ENCODE assay signal across 27 cellular contexts in genomic region chr7:77885155-77885554, GRCh38.
"Had no signal": no experiment of that assay in that cellular context is flagged by ENCODE, and none has a peak within 500 bp of the region (broad histone marks: within the 10 kb centered on the region; RNA-seq: fewer than 3 reads in every experiment).

No MANE protein-coding gene starts in this region.

- H3K4me3 Mint-ChIP-seq: naive thymus-derived CD4-positive, alpha-beta T cell; natural killer cell; nephron; neural progenitor cell; stimulated activated effector memory CD8-positive, alpha-beta T cell treated with anti-CD3 and anti-CD28 coated beads, Interleukin-12 subunit alpha, Interleukin-12 subunit beta, amount 100 ng/mL, for 72 hours; stimulated activated naive CD8-positive, alpha-beta T cell treated with anti-CD3 and anti-CD28 coated beads, Interleukin-15, Interleukin-2, amounts not matched to agents 100 ng/mL and 50 ng/mL, for 24 hours had no signal

- H3K4me2 ChIP-seq: neural progenitor cell had no signal

- H3K27me3 Mint-ChIP-seq: naive thymus-derived CD4-positive, alpha-beta T cell; progenitor cell of endocrine pancreas; stimulated activated naive CD8-positive, alpha-beta T cell treated with anti-CD3 and anti-CD28 coated beads, Interleukin-15, Interleukin-2, amounts not matched to agents 100 ng/mL and 50 ng/mL, for 24 hours had no signal

- H3K9me3 Mint-ChIP-seq: natural killer cell; nephron; neural progenitor cell; stimulated activated naive CD8-positive, alpha-beta T cell treated with anti-CD3 and anti-CD28 coated beads, Interleukin-15, Interleukin-2, amounts not matched to agents 100 ng/mL and 50 ng/mL, for 24 hours had no signal

- H3K27ac ChIP-seq: neural progenitor cell, ovary, parathyroid adenoma, right lobe of liver, sigmoid colon, stomach, thoracic aorta, thyroid gland, tibial nerve, upper lobe of left lung, uterus had no signal

- H3K27ac Mint-ChIP-seq: natural killer cell; nephron; neural progenitor cell; progenitor cell of endocrine pancreas; stimulated activated effector memory CD8-positive, alpha-beta T cell treated with anti-CD3 and anti-CD28 coated beads, Interleukin-12 subunit alpha, Interleukin-12 subunit beta, amount 100 ng/mL, for 72 hours; stimulated activated naive CD8-positive, alpha-beta T cell treated with anti-CD3 and anti-CD28 coated beads, Interleukin-15, Interleukin-2, amounts not matched to agents 100 ng/mL and 50 ng/mL, for 24 hours had no signal

- FAIRE-seq: small intestine had no signal

- H2AFZ ChIP-seq: neural progenitor cell, parathyroid adenoma had no signal

- H3K4me3 ChIP-seq: neural progenitor cell, ovary, psoas muscle, right lobe of liver, sigmoid colon, stomach, thoracic aorta, thyroid gland, tibial nerve, upper lobe of left lung, uterus had no signal

- H3K9ac ChIP-seq: neural progenitor cell, parathyroid adenoma had no signal

- H3K4me1 ChIP-seq: right lobe of liver, stomach, thyroid gland, tibial nerve, upper lobe of left lung, uterus had no signal

- H3K4me1 Mint-ChIP-seq: nephron had no signal

- H3K9me3 ChIP-seq: ovary, psoas muscle, right lobe of liver, sigmoid colon, stomach, thoracic aorta, thyroid gland, tibial nerve, upper lobe of left lung, uterus had no signal

- H3K36me3 ChIP-seq: neural progenitor cell, ovary, right lobe of liver, sigmoid colon, stomach, thoracic aorta, thyroid gland, tibial nerve, upper lobe of left lung, uterus had no signal

- H3K27me3 ChIP-seq: neural progenitor cell, ovary, right lobe of liver, sigmoid colon, stomach, thyroid gland, tibial nerve, upper lobe of left lung, uterus had no signal

- H3K36me3 Mint-ChIP-seq: natural killer cell had no signal

- DNase-seq: naive thymus-derived CD4-positive, alpha-beta T cell; natural killer cell; occipital lobe; ovary; posterior cingulate gyrus; psoas muscle; right cardiac atrium; right lobe of liver; sigmoid colon; small intestine; stimulated activated CD4-positive, alpha-beta T cell treated with anti-CD3 and anti-CD28 coated beads, Interleukin-15, amount 100 ng/mL, for 24 hours; stimulated activated CD4-positive, alpha-beta T cell treated with anti-CD3 and anti-CD28 coated beads, Interleukin-2, amount 100 ng/mL, for 24 hours; stimulated activated CD4-positive, alpha-beta T cell treated with anti-CD3 and anti-CD28 coated beads, Interleukin-2, amount 100 ng/mL, for 48 hours; stimulated activated CD4-positive, alpha-beta T cell treated with anti-CD3 and anti-CD28 coated beads, Interleukin-4, amount 100 ng/mL, for 24 hours; stimulated activated naive CD4-positive, alpha-beta T cell treated with Interleukin-2 at 50 U/mL for 16 hours; stomach; thyroid gland; upper lobe of left lung; uterus had no signal

- ATAC-seq: naive thymus-derived CD4-positive, alpha-beta T cell; natural killer cell; psoas muscle; right cardiac atrium; right lobe of liver; stimulated activated effector memory CD8-positive, alpha-beta T cell treated with anti-CD3 and anti-CD28 coated beads, Interleukin-12 subunit alpha, Interleukin-12 subunit beta, amount 100 ng/mL, for 72 hours had no signal
